18 cellular contexts compared by ENCODE assay signal in genomic region chr2:100888602-100889001, GRCh38.
"Had no signal": no experiment of that assay in that cellular context is flagged by ENCODE, and none has a peak within 500 bp of the region (broad histone marks: within the 10 kb centered on the region; RNA-seq: fewer than 3 reads in every experiment).

No MANE protein-coding gene starts in this region.

- H3K27ac ChIP-seq: body of pancreas, tibial nerve had no signal

- H3K4me3 ChIP-seq: body of pancreas, tibial nerve, vagina had no signal

- FAIRE-seq: TTC549 had no signal

- H3K9me3 ChIP-seq: body of pancreas, tibial nerve, vagina had no signal

- H3K27me3 ChIP-seq: body of pancreas, tibial nerve, vagina had no signal

- H3K36me3 ChIP-seq: tibial nerve, vagina had no signal

- DNase-seq: activated CD4-positive, alpha-beta T cell treated with anti-CD3 and anti-CD28 coated beads, Interleukin-2, amount 10 ng/mL, durations not matched to agents 24 days and 14 days; activated CD4-positive, CD25-positive, alpha-beta regulatory T cell; activated CD8-positive, alpha-beta T cell treated with anti-CD3 and anti-CD28 coated beads for 36 hours; activated naive CD4-positive, alpha-beta T cell treated with Interleukin-2 at 50 U/mL for 16 hours; activated T-cell treated with anti-CD3 and anti-CD28 coated beads, Interleukin-2, amount 50 U/mL, for 24 hours; body of pancreas; caudate nucleus; endodermal cell; erythroblast; left ventricle myocardium superior; occipital lobe; posterior cingulate gyrus; stimulated activated CD4-positive, alpha-beta T cell treated with anti-CD3 and anti-CD28 coated beads, Interleukin-1b, Interleukin-23, amount 100 ng/mL, for 48 hours; stimulated activated CD8-positive, alpha-beta memory T cell treated with anti-CD3 and anti-CD28 coated beads, Interleukin-4, amount 100 ng/mL, for 48 hours; stimulated activated naive CD4-positive, alpha-beta T cell had no signal

- ATAC-seq: activated CD8-positive, alpha-beta T cell treated with anti-CD3 and anti-CD28 coated beads for 36 hours; body of pancreas had no signal
